In genomic region chr16:88300463-88300835, GRCh38 we compare ENCODE assay signal across 25 cellular contexts.
"Had no signal": no experiment of that assay in that cellular context is flagged by ENCODE, and none has a peak within 500 bp of the region (broad histone marks: within the 10 kb centered on the region; RNA-seq: fewer than 3 reads in every experiment).

No MANE protein-coding gene starts in this region.

- H3K4me1 Mint-ChIP-seq: activated B cell treated with CpG ODN at 0.5 μM for 24 hours; activated T-helper 17 cell treated with anti-CD3 and anti-CD28 coated beads, Interleukin-2, amount 50 U/mL, for 72 hours; IgD-negative memory B cell; T-helper 17 cell had no signal

- ATAC-seq: activated T-helper 17 cell treated with anti-CD3 and anti-CD28 coated beads, Interleukin-2, amount 50 U/mL, for 72 hours; T-helper 17 cell had no signal

- H3K4me3 Mint-ChIP-seq: activated B cell treated with CpG ODN at 0.5 μM for 24 hours; activated CD4-positive, alpha-beta memory T cell treated with anti-CD3 and anti-CD28 coated beads for 36 hours; activated CD4-positive, alpha-beta T cell treated with anti-CD3 and anti-CD28 coated beads, Interleukin-2, amount 10 ng/mL, durations not matched to agents 7 days and 5 days; activated naive CD4-positive, alpha-beta T cell treated with anti-CD3 and anti-CD28 coated beads for 36 hours; activated naive CD8-positive, alpha-beta T cell; activated T-helper 17 cell treated with anti-CD3 and anti-CD28 coated beads, Interleukin-2, amount 50 U/mL, for 72 hours; T-helper 17 cell had no signal

- H3K4me3 ChIP-seq: cardiac muscle cell, Peyer's patch had no signal

- H3K27me3 ChIP-seq: brain microvascular endothelial cell, cardiac muscle cell, Peyer's patch had no signal

- H3K27me3 Mint-ChIP-seq: activated CD4-positive, alpha-beta T cell treated with anti-CD3 and anti-CD28 coated beads, Interleukin-2, amount 10 ng/mL, durations not matched to agents 7 days and 5 days; activated T-helper 17 cell treated with anti-CD3 and anti-CD28 coated beads, Interleukin-2, amount 50 U/mL, for 72 hours had no signal

- DNase-seq: activated B cell treated with CpG ODN at 0.5 μM for 24 hours; activated CD4-positive, alpha-beta memory T cell treated with anti-CD3 and anti-CD28 coated beads for 36 hours; activated CD4-positive, alpha-beta T cell treated with anti-CD3 and anti-CD28 coated beads, Interleukin-2, amount 10 ng/mL, durations not matched to agents 7 days and 5 days; activated gamma-delta T cell; activated naive CD4-positive, alpha-beta T cell treated with anti-CD3 and anti-CD28 coated beads for 36 hours; activated T-cell treated with anti-CD3 and anti-CD28 coated beads for 4 hours; activated T-cell treated with anti-CD3 and anti-CD28 coated beads, Interleukin-2, amount 50 U/mL, for 48 hours; amygdala; brain microvascular endothelial cell; NCI-H1092; NCI-H1417 treated with DMSO at 0.1 percent for 48 hours; NCI-H1694; NCI-H2029; NCI-H345; NCI-H510A; NCI-H69; Peyer's patch; SHP77 treated with DMSO at 0.1 percent for 48 hours; T-helper 17 cell; T-helper 9 cell had no signal

- H3K4me2 ChIP-seq: KMS-11 had no signal

- H3K9ac ChIP-seq: KMS-11 had no signal

- H3K36me3 Mint-ChIP-seq: activated CD4-positive, alpha-beta memory T cell treated with anti-CD3 and anti-CD28 coated beads for 36 hours; activated naive CD8-positive, alpha-beta T cell; IgD-negative memory B cell had no signal

- H3K9me3 Mint-ChIP-seq: activated B cell treated with CpG ODN at 0.5 μM for 24 hours; activated T-helper 17 cell treated with anti-CD3 and anti-CD28 coated beads, Interleukin-2, amount 50 U/mL, for 72 hours had no signal

- H3K27ac ChIP-seq: cardiac muscle cell, KMS-11, Peyer's patch had no signal

- H3K27ac Mint-ChIP-seq: activated CD4-positive, alpha-beta memory T cell treated with anti-CD3 and anti-CD28 coated beads for 36 hours; activated CD4-positive, alpha-beta T cell treated with anti-CD3 and anti-CD28 coated beads, Interleukin-2, amount 10 ng/mL, durations not matched to agents 7 days and 5 days; activated naive CD4-positive, alpha-beta T cell treated with anti-CD3 and anti-CD28 coated beads for 36 hours; activated naive CD8-positive, alpha-beta T cell; activated T-helper 17 cell treated with anti-CD3 and anti-CD28 coated beads, Interleukin-2, amount 50 U/mL, for 72 hours; T-helper 17 cell had no signal

- H3K36me3 ChIP-seq: brain microvascular endothelial cell, cardiac muscle cell, Peyer's patch had no signal

- H3K9me3 ChIP-seq: Peyer's patch had no signal
